Comparison of ENCODE assay signal across 8 cellular contexts in genomic region chrX:119502727-119503483, GRCh38.
DNase-seq lines count a peak whose midpoint lies in the region; ATAC-seq and TF ChIP-seq lines count a peak whose summit lies in the region.

No MANE protein-coding gene starts in this region.

- TF ChIP-seq CTCF in neutrophil (IDR thresholded peaks at IDR 0.05): no peak

- DNase-seq in DMS79 (lab: John Stamatoyannopoulos, UW) (peak; percentile 83), NCI-H510A (lab: John Stamatoyannopoulos, UW) (peak; percentile 29), caudate nucleus (lab: John Stamatoyannopoulos, UW) (peak in 14 of 61 donors; percentile 1 to 26 (median 3)), NCI-H146 (lab: John Stamatoyannopoulos, UW) (no peak)
- DNase-seq in activated CD8-positive, alpha-beta memory T cell treated with anti-CD3 and anti-CD28 coated beads, Interleukin-2, amount 50 U/mL, for 4 hours: no peak

- ATAC-seq in HG02840 (IDR thresholded peaks at IDR 0.05; ENCODE audit: low FRiP score, unreplicated experiment): no peak
- no peak for ATAC-seq in GM21737 (IDR thresholded peaks at IDR 0.05; ENCODE audit: unreplicated experiment)

- H3K4me1 ChIP-seq in neutrophil (ENCODE audit: control insufficient read depth in 1 of 2, insufficient read depth in 1 of 2, low read depth in 1 of 2, low read length in 1 of 2): peaks cover 19 to 21% of the 10 kb centered on the region in 2 experiments

- H3K27me3 ChIP-seq in neutrophil: no peaks in the 10 kb centered on the region

- H3K27ac ChIP-seq in caudate nucleus (ENCODE audit: low read depth, low read length) (peak overlapping the region; percentile 36), neutrophil (peak overlapping the region; percentile 27)

- H3K36me3 ChIP-seq in neutrophil: no peaks in the 10 kb centered on the region

- no peak overlapping the region for H3K4me3 ChIP-seq in neutrophil (ENCODE audit: low read depth in 1 of 2, low read length in 1 of 2)

- no peaks in the 10 kb centered on the region for H3K9me3 ChIP-seq in neutrophil

Comparison
In these comparisons a context has a peak if more than half of its experiments do, and no peak if none do; other contexts are left out.
1. DNase-seq: peak in DMS79 (single experiment) and NCI-H510A (single experiment); none in NCI-H146 (single experiment) and activated CD8-positive, alpha-beta memory T cell treated with anti-CD3 and anti-CD28 coated beads, Interleukin-2, amount 50 U/mL, for 4 hours (single experiment).